Comparison of ENCODE assay signal across 1 cellular context in the genomic region with DNA sequence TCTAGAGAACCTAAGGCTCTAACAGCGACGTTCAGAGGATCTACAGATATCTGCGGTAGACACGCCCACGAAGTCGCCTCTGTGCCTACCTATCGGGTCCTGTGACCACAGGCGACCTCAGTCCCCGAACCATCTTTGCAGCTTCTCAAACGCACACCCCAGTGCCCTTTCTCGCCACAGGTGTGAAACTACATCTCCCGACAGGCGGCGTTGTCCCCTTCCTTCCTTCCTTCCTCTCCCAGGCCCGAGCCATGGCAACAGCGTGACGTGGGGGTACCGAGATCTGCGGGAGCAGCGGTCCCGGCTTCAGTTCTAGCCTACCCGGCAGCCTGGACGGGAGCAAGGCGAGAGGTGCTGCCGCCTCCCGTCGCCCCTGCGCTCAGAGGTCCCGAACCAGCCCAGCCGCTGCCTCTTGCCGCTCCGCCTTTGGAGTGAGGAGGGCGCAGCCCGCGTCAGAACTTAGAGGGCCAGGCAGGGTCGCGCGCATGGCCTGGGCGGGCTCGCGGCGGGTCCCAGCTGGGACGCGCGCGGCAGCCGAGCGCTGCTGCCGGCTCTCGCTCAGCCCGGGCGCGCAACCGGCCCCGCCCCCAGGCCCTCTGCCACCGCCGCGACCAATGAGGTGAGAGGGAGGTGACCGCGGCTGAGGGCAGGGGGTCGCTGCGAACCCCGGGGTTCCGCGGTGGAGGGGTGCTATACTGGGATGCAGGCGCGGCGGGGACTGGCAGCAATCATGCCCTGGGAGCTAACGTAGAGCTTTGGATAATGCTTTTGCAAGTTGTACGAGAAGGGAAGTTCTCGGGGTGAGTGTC.
A peak's percentile ranks its signal among the peaks of the same experiment; 100 is the strongest.
TF ChIP-seq lines count a peak whose summit lies in the region.

A gene (plus strand): TSS at position 309 of the 809 bp plus-strand sequence. CDS start 177 bp downstream, at position 486.

TF ChIP-seq in HepG2, 621 proteins besides CTCF, POLR2A, EP300 and RAD21 (continued from another document):
- TF ChIP-seq, protein P1, sequence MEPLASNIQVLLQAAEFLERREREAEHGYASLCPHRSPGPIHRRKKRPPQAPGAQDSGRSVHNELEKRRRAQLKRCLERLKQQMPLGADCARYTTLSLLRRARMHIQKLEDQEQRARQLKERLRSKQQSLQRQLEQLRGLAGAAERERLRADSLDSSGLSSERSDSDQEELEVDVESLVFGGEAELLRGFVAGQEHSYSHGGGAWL (CRISPR knock-in tag; IDR thresholded peaks at IDR 0.05): peak; percentile 84
- no peak for TF ChIP-seq MTA3 (CRISPR knock-in tag; IDR thresholded peaks at IDR 0.05)
- 0 out of 2 replicates have a peak, but pooled peaks have one; percentile 72 for TF ChIP-seq ZNF44 (CRISPR knock-in tag; IDR thresholded peaks at IDR 0.05)
- TF ChIP-seq, protein P2, sequence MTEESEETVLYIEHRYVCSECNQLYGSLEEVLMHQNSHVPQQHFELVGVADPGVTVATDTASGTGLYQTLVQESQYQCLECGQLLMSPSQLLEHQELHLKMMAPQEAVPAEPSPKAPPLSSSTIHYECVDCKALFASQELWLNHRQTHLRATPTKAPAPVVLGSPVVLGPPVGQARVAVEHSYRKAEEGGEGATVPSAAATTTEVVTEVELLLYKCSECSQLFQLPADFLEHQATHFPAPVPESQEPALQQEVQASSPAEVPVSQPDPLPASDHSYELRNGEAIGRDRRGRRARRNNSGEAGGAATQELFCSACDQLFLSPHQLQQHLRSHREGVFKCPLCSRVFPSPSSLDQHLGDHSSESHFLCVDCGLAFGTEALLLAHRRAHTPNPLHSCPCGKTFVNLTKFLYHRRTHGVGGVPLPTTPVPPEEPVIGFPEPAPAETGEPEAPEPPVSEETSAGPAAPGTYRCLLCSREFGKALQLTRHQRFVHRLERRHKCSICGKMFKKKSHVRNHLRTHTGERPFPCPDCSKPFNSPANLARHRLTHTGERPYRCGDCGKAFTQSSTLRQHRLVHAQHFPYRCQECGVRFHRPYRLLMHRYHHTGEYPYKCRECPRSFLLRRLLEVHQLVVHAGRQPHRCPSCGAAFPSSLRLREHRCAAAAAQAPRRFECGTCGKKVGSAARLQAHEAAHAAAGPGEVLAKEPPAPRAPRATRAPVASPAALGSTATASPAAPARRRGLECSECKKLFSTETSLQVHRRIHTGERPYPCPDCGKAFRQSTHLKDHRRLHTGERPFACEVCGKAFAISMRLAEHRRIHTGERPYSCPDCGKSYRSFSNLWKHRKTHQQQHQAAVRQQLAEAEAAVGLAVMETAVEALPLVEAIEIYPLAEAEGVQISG (CRISPR knock-in tag; IDR thresholded peaks at IDR 0.05): peak; percentile 87
- peak; percentile 36; the same call in 1 of the 2 replicates for TF ChIP-seq MEF2D (CRISPR knock-in tag; IDR thresholded peaks at IDR 0.05)
- TF ChIP-seq HDAC2 (CRISPR knock-in tag; IDR thresholded peaks at IDR 0.05): peak; percentile 81
- TF ChIP-seq, protein P3, sequence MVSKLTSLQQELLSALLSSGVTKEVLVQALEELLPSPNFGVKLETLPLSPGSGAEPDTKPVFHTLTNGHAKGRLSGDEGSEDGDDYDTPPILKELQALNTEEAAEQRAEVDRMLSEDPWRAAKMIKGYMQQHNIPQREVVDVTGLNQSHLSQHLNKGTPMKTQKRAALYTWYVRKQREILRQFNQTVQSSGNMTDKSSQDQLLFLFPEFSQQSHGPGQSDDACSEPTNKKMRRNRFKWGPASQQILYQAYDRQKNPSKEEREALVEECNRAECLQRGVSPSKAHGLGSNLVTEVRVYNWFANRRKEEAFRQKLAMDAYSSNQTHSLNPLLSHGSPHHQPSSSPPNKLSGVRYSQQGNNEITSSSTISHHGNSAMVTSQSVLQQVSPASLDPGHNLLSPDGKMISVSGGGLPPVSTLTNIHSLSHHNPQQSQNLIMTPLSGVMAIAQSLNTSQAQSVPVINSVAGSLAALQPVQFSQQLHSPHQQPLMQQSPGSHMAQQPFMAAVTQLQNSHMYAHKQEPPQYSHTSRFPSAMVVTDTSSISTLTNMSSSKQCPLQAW (CRISPR knock-in tag; IDR thresholded peaks at IDR 0.05): peak; percentile 73
- peak; percentile 64 for TF ChIP-seq XRCC5 (optimal IDR thresholded peaks at IDR 0.05; ENCODE audit: low read length)
